In the genomic region with DNA sequence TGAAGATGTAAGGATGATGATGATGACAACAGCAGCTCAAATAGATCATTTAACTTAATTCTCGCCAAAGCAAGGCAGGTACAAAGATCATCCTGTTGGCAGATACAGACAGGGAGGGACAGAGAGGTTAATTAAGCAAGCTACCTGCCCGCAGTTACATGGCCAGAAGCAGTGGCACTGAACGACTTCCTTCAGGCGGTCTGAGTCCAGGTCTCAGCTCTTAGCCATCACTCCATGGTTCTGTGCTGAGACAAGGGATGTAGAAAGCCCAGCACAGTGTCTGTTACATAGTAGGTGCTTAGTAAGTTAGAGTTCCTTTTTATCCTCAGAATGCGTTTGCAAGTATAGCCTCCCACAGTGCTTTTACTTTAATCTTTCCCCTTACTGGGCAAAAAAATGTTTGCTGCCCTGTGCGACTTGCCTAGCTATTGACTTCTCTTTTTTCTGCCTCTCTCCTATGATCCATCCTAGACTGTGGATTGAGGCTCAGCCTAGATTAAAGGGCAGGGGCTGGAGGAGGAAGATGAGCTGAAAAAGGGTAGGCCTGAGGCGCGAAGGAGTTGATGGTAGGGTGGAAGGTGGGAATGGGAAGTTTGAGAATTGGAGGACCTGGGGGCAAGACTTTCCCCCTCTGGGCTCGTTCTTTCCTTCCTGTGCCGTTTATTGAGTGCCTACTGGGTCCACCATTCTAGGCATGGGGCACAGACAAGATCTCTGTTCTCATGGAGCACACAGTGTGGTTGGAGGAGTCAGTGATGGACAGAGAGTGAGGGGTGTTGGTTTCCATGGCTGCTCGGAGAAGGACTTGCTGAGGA, we compare ENCODE assay signal across 8 cellular contexts.
DNase-seq lines count a peak whose midpoint lies in the region; ATAC-seq, FAIRE-seq and TF ChIP-seq lines count a peak whose summit lies in the region.

No MANE protein-coding gene starts in this region.

- peaks cover 12% of the 10 kb centered on the region for H4K20me1 ChIP-seq in astrocyte (ENCODE audit: insufficient read depth, low read length)
- peaks cover 42% of the 10 kb centered on the region for H4K20me1 ChIP-seq in neural progenitor cell (ENCODE audit: low read depth)

- peak overlapping the region; percentile 60 for H3K9ac ChIP-seq in astrocyte (ENCODE audit: low read length)
- H3K9ac ChIP-seq in neural progenitor cell: no peak overlapping the region

- no peaks in the 10 kb centered on the region for H3K9me3 ChIP-seq in CD4-positive, alpha-beta memory T cell (ENCODE audit: control insufficient read depth in 1 of 2, low read length in 2 of 2)
- no peaks in the 10 kb centered on the region for H3K9me3 ChIP-seq in astrocyte (ENCODE audit: insufficient read depth, low read depth, low read length)
- no peaks in the 10 kb centered on the region for H3K9me3 ChIP-seq in neural progenitor cell (ENCODE audit: low read depth)

- in situ Hi-C loops in KBM-7 (cut with MboI; ENCODE audit: low pct_unique_long_range_greater_than_20kb, low sequenced_read_pairs): loop anchor here (10.0 kb wide), 1 partner anchor 144 kb away; no protein-coding TSS in a partner anchor

- ATAC-seq in left colon: no peak
- ATAC-seq in GM19351 (IDR thresholded peaks at IDR 0.05; ENCODE audit: unreplicated experiment): no peak

- no peaks in the 10 kb centered on the region for H3K27me3 Mint-ChIP-seq in CD4-positive, alpha-beta memory T cell
- H3K27me3 Mint-ChIP-seq in astrocyte (ENCODE audit: low read depth, unreplicated experiment) (no peaks in the 10 kb centered on the region), neural progenitor cell (ENCODE audit: insufficient read depth, low read depth) (peaks cover 2% of the 10 kb centered on the region)

- H3K36me3 Mint-ChIP-seq in CD4-positive, alpha-beta memory T cell: peaks cover 12 to 16% of the 10 kb centered on the region in 2 donors
- no peaks in the 10 kb centered on the region for H3K36me3 Mint-ChIP-seq in astrocyte (ENCODE audit: low read depth, unreplicated experiment)
- peaks cover 2% of the 10 kb centered on the region for H3K36me3 Mint-ChIP-seq in neural progenitor cell

- no peak for TF ChIP-seq POLR2A in GM12892 (IDR thresholded peaks at IDR 0.05; ENCODE audit: low read depth, low read length)

- no peak for DNase-seq in CD4-positive, alpha-beta memory T cell
- DNase-seq in KBM-7: peak; percentile 42
- DNase-seq in astrocyte (ENCODE audit: low read depth): no peak
- no peak for DNase-seq in neural progenitor cell (ENCODE audit: low spot score)
- no peak for DNase-seq in DMS153 (lab: John Stamatoyannopoulos, UW)
- no peak for DNase-seq in left colon
- DNase-seq in GM12892 (ENCODE audit: insufficient read length): no peak

- H3K4me1 Mint-ChIP-seq in CD4-positive, alpha-beta memory T cell: peaks cover 39 to 59% (median 51%) of the 10 kb centered on the region in 4 donors
- H3K4me1 Mint-ChIP-seq in astrocyte (ENCODE audit: low read depth, unreplicated experiment) (peaks cover 36% of the 10 kb centered on the region), neural progenitor cell (peaks cover 43% of the 10 kb centered on the region)

- H3K79me2 ChIP-seq in astrocyte (ENCODE audit: insufficient read depth, low read length) (peaks cover 50% of the 10 kb centered on the region), neural progenitor cell (ENCODE audit: low read depth) (no peaks in the 10 kb centered on the region)

- H3K9me3 Mint-ChIP-seq in CD4-positive, alpha-beta memory T cell: peaks cover 0 to 2% (median 0%) of the 10 kb centered on the region in 8 donors
- H3K9me3 Mint-ChIP-seq in astrocyte (ENCODE audit: unreplicated experiment) (no peaks in the 10 kb centered on the region), neural progenitor cell (no peaks in the 10 kb centered on the region)

- no peak for FAIRE-seq in astrocyte (lab: Jason Lieb, UNC)
- FAIRE-seq in GM12892 (lab: Jason Lieb, UNC): no peak

- no peaks in the 10 kb centered on the region for H3K27me3 ChIP-seq in CD4-positive, alpha-beta memory T cell (ENCODE audit: insufficient read depth, low read length)
- no peaks in the 10 kb centered on the region for H3K27me3 ChIP-seq in astrocyte (ENCODE audit: insufficient read depth, low read length)
- no peaks in the 10 kb centered on the region for H3K27me3 ChIP-seq in neural progenitor cell

- intact Hi-C loops in CD4-positive, alpha-beta memory T cell (cut with micrococcal nuclease): loop anchor here (1.0 to 5.0 kb wide), 3 partner anchors 54 to 126 kb away; a partner anchor contains a TSS
- intact Hi-C loops in left colon (cut with DNase I, micrococcal nuclease): no loop called here

- peak overlapping the region; percentile 70 to 95 (median 87) for H3K27ac Mint-ChIP-seq in CD4-positive, alpha-beta memory T cell
- H3K27ac Mint-ChIP-seq in astrocyte (ENCODE audit: unreplicated experiment) (no peak overlapping the region), neural progenitor cell (peak overlapping the region; percentile 11)

- H3K4me1 ChIP-seq in CD4-positive, alpha-beta memory T cell (ENCODE audit: insufficient read depth, low read length): peaks cover 50% of the 10 kb centered on the region
- H3K4me1 ChIP-seq in astrocyte (ENCODE audit: insufficient read depth, low read length) (peaks cover 31% of the 10 kb centered on the region), neural progenitor cell (peaks cover 22% of the 10 kb centered on the region)

- no peak overlapping the region for H2AFZ ChIP-seq in astrocyte (ENCODE audit: low read depth, low read length)
- H2AFZ ChIP-seq in neural progenitor cell (replicated peaks): no peak overlapping the region

- POLR2A ChIA-PET in CD4-positive, alpha-beta memory T cell (lab: Charles Lee; ENCODE audit: partially characterized antibody): interaction anchor here (0.8 to 4.2 kb wide), 17 partner anchors 11 to 260 kb away, joined by 3 to 44 read pairs (median 6); a partner anchor contains a TSS

- peaks cover 4% of the 10 kb centered on the region for H3K36me3 ChIP-seq in CD4-positive, alpha-beta memory T cell (ENCODE audit: insufficient read depth, low read length)
- H3K36me3 ChIP-seq in astrocyte (ENCODE audit: insufficient read depth, low read length): no peaks in the 10 kb centered on the region
- no peaks in the 10 kb centered on the region for H3K36me3 ChIP-seq in neural progenitor cell

- peak overlapping the region; percentile 19 to 86 (median 50) for H3K4me3 Mint-ChIP-seq in CD4-positive, alpha-beta memory T cell
- H3K4me3 Mint-ChIP-seq in astrocyte (ENCODE audit: unreplicated experiment): no peak overlapping the region
- H3K4me3 Mint-ChIP-seq in neural progenitor cell: no peak overlapping the region

- no peak overlapping the region for H3K4me3 ChIP-seq in CD4-positive, alpha-beta memory T cell (ENCODE audit: low read length in 2 of 2)
- no peak overlapping the region for H3K4me3 ChIP-seq in astrocyte (ENCODE audit: insufficient read depth, low read depth, low read length)
- no peak overlapping the region for H3K4me3 ChIP-seq in neural progenitor cell

- H3F3A ChIP-seq in neural progenitor cell (ENCODE audit: low read depth): peaks cover 22% of the 10 kb centered on the region

- H3K4me2 ChIP-seq in astrocyte (ENCODE audit: low read length) (no peak overlapping the region), neural progenitor cell (no peak overlapping the region)

- H3K27ac ChIP-seq in CD4-positive, alpha-beta memory T cell (ENCODE audit: low read depth, low read length): peak overlapping the region; percentile 37
- H3K27ac ChIP-seq in astrocyte (ENCODE audit: low read depth, low read length) (no peak overlapping the region), neural progenitor cell (no peak overlapping the region)

- TF ChIP-seq CTCF in astrocyte (IDR thresholded peaks at IDR 0.05; ENCODE audit: insufficient read depth, low read depth, low read length) (no peak), neural progenitor cell (IDR thresholded peaks at IDR 0.05) (no peak)

- CTCF ChIA-PET in CD4-positive, alpha-beta memory T cell (lab: Charles Lee; ENCODE audit: partially characterized antibody): interaction anchor here (0.7 to 14.3 kb wide), 47 partner anchors 9 to 257 kb away, joined by 3 to 487 read pairs (median 4); a partner anchor contains a TSS

Comparison
In these comparisons a context has a peak if more than half of its experiments do, and no peak if none do; other contexts are left out.
1. H3K4me3 Mint-ChIP-seq: peak in CD4-positive, alpha-beta memory T cell (8 of 8); none in astrocyte (single experiment) and neural progenitor cell (single experiment).